8 cellular contexts compared by ENCODE assay signal in genomic region chr12:90102957-90103652, GRCh38.
A peak's percentile ranks its signal among the peaks of the same experiment; 100 is the strongest.
DNase-seq lines count a peak whose midpoint lies in the region; ATAC-seq, FAIRE-seq and TF ChIP-seq lines count a peak whose summit lies in the region.

No MANE protein-coding gene starts in this region.

- H3K9me3 Mint-ChIP-seq in activated naive CD8-positive, alpha-beta T cell treated with anti-CD3 and anti-CD28 coated beads, Interleukin-2, amount 10 ng/mL, durations not matched to agents 7 days and 5 days: no peaks in the 10 kb centered on the region

- H3K9me1 ChIP-seq in keratinocyte (ENCODE audit: control insufficient read depth, extremely low read depth, insufficient read depth, low read length): no peaks in the 10 kb centered on the region

- ATAC-seq in HG02588 (IDR thresholded peaks at IDR 0.05; ENCODE audit: unreplicated experiment): peak; percentile 69
- ATAC-seq in activated naive CD8-positive, alpha-beta T cell treated with anti-CD3 and anti-CD28 coated beads, Interleukin-2, amount 10 ng/mL, durations not matched to agents 7 days and 5 days (ENCODE audit: low read depth): peak; percentile 63

- peak overlapping the region; percentile 28 for H3K4me3 Mint-ChIP-seq in activated naive CD8-positive, alpha-beta T cell treated with anti-CD3 and anti-CD28 coated beads, Interleukin-2, amount 10 ng/mL, durations not matched to agents 7 days and 5 days

- H3K27me3 Mint-ChIP-seq in activated naive CD8-positive, alpha-beta T cell treated with anti-CD3 and anti-CD28 coated beads, Interleukin-2, amount 10 ng/mL, durations not matched to agents 7 days and 5 days: peaks cover 11% of the 10 kb centered on the region

- FAIRE-seq in keratinocyte (lab: Jason Lieb, UNC): peak; percentile 60

- H4K20me1 ChIP-seq in keratinocyte (ENCODE audit: control insufficient read depth, extremely low read depth, insufficient read depth, low read length): no peaks in the 10 kb centered on the region

- no peaks in the 10 kb centered on the region for H3K9me3 ChIP-seq in keratinocyte (ENCODE audit: control insufficient read depth, low read depth, low read length)

- no peaks in the 10 kb centered on the region for H3K79me2 ChIP-seq in keratinocyte (ENCODE audit: control insufficient read depth, insufficient read depth, low read length)

- H3K36me3 ChIP-seq in keratinocyte (ENCODE audit: control insufficient read depth in 2 of 2, extremely low read depth in 1 of 2, insufficient read depth in 2 of 2, low read length in 2 of 2): no peaks in the 10 kb centered on the region

- no peak overlapping the region for H3K27ac ChIP-seq in keratinocyte (ENCODE audit: control insufficient read depth, insufficient read depth, low read length)

- H3K4me2 ChIP-seq in keratinocyte (ENCODE audit: control insufficient read depth, extremely low read depth, insufficient read depth, low read depth, low read length): no peak overlapping the region

- peak; percentile 60 for TF ChIP-seq CTCF in AG09319 (IDR thresholded peaks at IDR 0.05; ENCODE audit: low read depth, low read length)
- TF ChIP-seq CTCF in GM12873 (IDR thresholded peaks at IDR 0.05; ENCODE audit: insufficient read depth, low read depth, low read length, missing control alignments): peak; percentile 70
- TF ChIP-seq CTCF in keratinocyte (optimal IDR thresholded peaks at IDR 0.05 in 1 of 3, IDR thresholded peaks at IDR 0.05 in 1 of 3, conservative IDR thresholded peaks at IDR 0.05 in 1 of 3; ENCODE audit: extremely low read depth in 1 of 3, insufficient read depth in 2 of 3, low read length in 3 of 3): peak; percentile 46 to 65 (median 55)

- peaks cover 6% of the 10 kb centered on the region for H3K4me1 Mint-ChIP-seq in activated naive CD8-positive, alpha-beta T cell treated with anti-CD3 and anti-CD28 coated beads, Interleukin-2, amount 10 ng/mL, durations not matched to agents 7 days and 5 days

- no peak overlapping the region for H2AFZ ChIP-seq in keratinocyte (ENCODE audit: control insufficient read depth, low read length)

- H3K27me3 ChIP-seq in keratinocyte (ENCODE audit: control insufficient read depth, extremely low read depth, insufficient read depth, low read length): no peaks in the 10 kb centered on the region

- POLR2A ChIA-PET in activated naive CD8-positive, alpha-beta T cell treated with anti-CD3 and anti-CD28 coated beads, Interleukin-2, amount 10 ng/mL, durations not matched to agents 7 days and 5 days (lab: Charles Lee): no interaction called here

- no peak overlapping the region for H3K9ac ChIP-seq in keratinocyte (ENCODE audit: control insufficient read depth, extremely low read depth, insufficient read depth, low read length)

- H3K4me1 ChIP-seq in keratinocyte (ENCODE audit: control insufficient read depth, extremely low read depth, insufficient read depth, low read length): peaks cover 10% of the 10 kb centered on the region

- dilution Hi-C loops in keratinocyte (cut with MboI; ENCODE audit: extremely low pct_ligation_motif_present, low sequenced_read_pairs): no loop called here

- DNase-seq in AG09319 (ENCODE audit: extremely low read depth, low read depth) (peak; percentile 12), NCI-H1694 (lab: John Stamatoyannopoulos, UW) (peak; percentile 1), keratinocyte (ENCODE audit: low read depth, low spot score) (no peak), NCI-H774 (lab: John Stamatoyannopoulos, UW) (no peak), occipital lobe (lab: John Stamatoyannopoulos, UW) (no peak)
- no peak for DNase-seq in activated naive CD8-positive, alpha-beta T cell treated with anti-CD3 and anti-CD28 coated beads, Interleukin-2, amount 10 ng/mL, durations not matched to agents 7 days and 5 days

- no peak overlapping the region for H3K27ac Mint-ChIP-seq in activated naive CD8-positive, alpha-beta T cell treated with anti-CD3 and anti-CD28 coated beads, Interleukin-2, amount 10 ng/mL, durations not matched to agents 7 days and 5 days

- H3K4me3 ChIP-seq in keratinocyte (ENCODE audit: control insufficient read depth in 2 of 3, extremely low read depth in 1 of 3, insufficient read depth in 2 of 3, low read depth in 1 of 3, low read length in 3 of 3): no peak overlapping the region

- no peaks in the 10 kb centered on the region for H3K36me3 Mint-ChIP-seq in activated naive CD8-positive, alpha-beta T cell treated with anti-CD3 and anti-CD28 coated beads, Interleukin-2, amount 10 ng/mL, durations not matched to agents 7 days and 5 days

Comparison
In these comparisons a context has a peak if more than half of its experiments do, and no peak if none do; other contexts are left out.
1. DNase-seq: peak in AG09319 (single experiment) and NCI-H1694 (single experiment); none in activated naive CD8-positive, alpha-beta T cell treated with anti-CD3 and anti-CD28 coated beads, Interleukin-2, amount 10 ng/mL, durations not matched to agents 7 days and 5 days (single experiment), keratinocyte (single experiment), NCI-H774 (single experiment) and occipital lobe (single experiment).
2. Peak in every context shown above with its lines, with median percentiles within 50 percentile points of each other: CTCF ChIP-seq.